Comparison of ENCODE assay signal across 16 cellular contexts in genomic region chr2:173205375-173205774, GRCh38.
DNase-seq lines count a peak whose midpoint lies in the region; ATAC-seq and TF ChIP-seq lines count a peak whose summit lies in the region.
"Had no signal": no experiment of that assay in that cellular context is flagged by ENCODE, and none has a peak within 500 bp of the region (broad histone marks: within the 10 kb centered on the region; RNA-seq: fewer than 3 reads in every experiment).

No MANE protein-coding gene starts in this region.

- H3K27ac ChIP-seq in body of pancreas (no peak overlapping the region), heart left ventricle (peak overlapping the region; percentile 61 to 89 (median 78)), ovary (peak overlapping the region in 1 of 2 donors; percentile 31), uterus (peak overlapping the region; percentile 69 to 84)

- H3K4me1 ChIP-seq in body of pancreas (peaks cover 1% of the 10 kb centered on the region), heart left ventricle (peaks cover 0 to 79% (median 29%) of the 10 kb centered on the region in 12 donors), ovary (ENCODE audit: insufficient read depth) (peaks cover 3% of the 10 kb centered on the region), uterus (peaks cover 0 to 6% of the 10 kb centered on the region in 2 donors)

- peak in 3 of 4 donors; percentile 38 to 61 (median 43) for DNase-seq in body of pancreas
- DNase-seq in heart left ventricle, result peak; percentile 65 to 88 (median 81)
- DNase-seq in ovary, result peak; percentile 76 to 91 (median 83)
- peak; percentile 90 to 92 for DNase-seq in uterus
- DNase-seq in KBM-7, result no peak
- no peak for DNase-seq in NCI-H345 treated with DMSO at 0.1 percent for 48 hours (lab: John Stamatoyannopoulos, UW; ENCODE audit: unreplicated experiment)
- DNase-seq in hepatic stellate cell (ENCODE audit: low spot score), result no peak
- DNase-seq: activated CD4-positive, alpha-beta memory T cell treated with anti-CD3 and anti-CD28 coated beads for 36 hours; Calu3; endodermal cell; naive thymus-derived CD8-positive, alpha-beta T cell; NCI-H2081; PC-3; T-helper 2 cell had no signal

- no peak for TF ChIP-seq POLR2A in body of pancreas (IDR thresholded peaks at IDR 0.05)
- no peak for TF ChIP-seq POLR2A in heart left ventricle (IDR thresholded peaks at IDR 0.05)
- TF ChIP-seq POLR2A in ovary (IDR thresholded peaks at IDR 0.05), result no peak
- no peak for TF ChIP-seq POLR2A in uterus (IDR thresholded peaks at IDR 0.05)

- in situ Hi-C loops in KBM-7 (cut with MboI; ENCODE audit: low pct_unique_long_range_greater_than_20kb, low sequenced_read_pairs), result no loop called here

- no peaks in the 10 kb centered on the region for H3K9me3 ChIP-seq in body of pancreas
- H3K9me3 ChIP-seq in heart left ventricle, result no peaks in the 10 kb centered on the region
- no peaks in the 10 kb centered on the region for H3K9me3 ChIP-seq in ovary
- no peaks in the 10 kb centered on the region for H3K9me3 ChIP-seq in uterus

- no peak for TF ChIP-seq CTCF in body of pancreas (IDR thresholded peaks at IDR 0.05)
- TF ChIP-seq CTCF in heart left ventricle (IDR thresholded peaks at IDR 0.05), result no peak
- no peak for TF ChIP-seq CTCF in ovary (IDR thresholded peaks at IDR 0.05)
- no peak for TF ChIP-seq CTCF in uterus (IDR thresholded peaks at IDR 0.05)

- ATAC-seq in body of pancreas, result peak; percentile 68
- peak; percentile 92 to 97 (median 96) for ATAC-seq in heart left ventricle
- ATAC-seq: GM12878; HCT116; naive thymus-derived CD8-positive, alpha-beta T cell; PC-3 had no signal

- WGBS in body of pancreas, 2 donors, result 76 to 84% methylated on average over 2 of the region's 2 CpGs
- 13 to 20% (median 15%) methylated on average over 2 of the region's 2 CpGs for WGBS in heart left ventricle, 4 donors
- 7 to 12% (median 8%) methylated on average over 2 of the region's 2 CpGs for WGBS in ovary, 3 donors

- H3K4me3 ChIP-seq in body of pancreas (no peak overlapping the region), heart left ventricle (no peak overlapping the region), ovary (no peak overlapping the region), uterus (no peak overlapping the region)
- H3K4me3 ChIP-seq: GM12878 had no signal

- H3K36me3 ChIP-seq in body of pancreas (replicated peaks in 1 of 2; ENCODE audit: insufficient read depth in 1 of 2, low read depth in 2 of 2), result peaks cover 0 to 1% of the 10 kb centered on the region in 2 donors
- peaks cover 0 to 26% (median 7%) of the 10 kb centered on the region in 9 donors for H3K36me3 ChIP-seq in heart left ventricle
- no peaks in the 10 kb centered on the region for H3K36me3 ChIP-seq in ovary
- H3K36me3 ChIP-seq in uterus, result no peaks in the 10 kb centered on the region

- no peaks in the 10 kb centered on the region for H3K27me3 ChIP-seq in body of pancreas
- H3K27me3 ChIP-seq in heart left ventricle, result no peaks in the 10 kb centered on the region
- no peaks in the 10 kb centered on the region for H3K27me3 ChIP-seq in ovary
- no peaks in the 10 kb centered on the region for H3K27me3 ChIP-seq in uterus

- intact Hi-C loops in body of pancreas (cut with DNase I) (loop anchor here (5.0 kb wide), 1 partner anchor 173 kb away; no protein-coding TSS in a partner anchor), heart left ventricle (cut with DNase I) (loop anchor here in 7 of 10 donors (5.0 to 10.0 kb wide), 6 partner anchors 108 to 238 kb away; partner anchors contain the start of gene MAP3K20 (in 3 of the 7)), ovary (cut with DNase I) (loop anchor here in 2 of 4 donors (5.0 kb wide), 1 partner anchor 128 kb away; the partner anchor contains the start of gene MAP3K20 (in 2 of the 2)), uterus (cut with DNase I; ENCODE audit: low total_unique reads) (no loop called here)

- peak; percentile 46 for TF ChIP-seq EP300 in ovary (IDR thresholded peaks at IDR 0.05)

Comparison
In these comparisons a context has a peak if more than half of its experiments do, and no peak if none do; other contexts are left out.
1. DNase-seq: peak in body of pancreas (3 of 4), heart left ventricle (5 of 5), ovary (5 of 5) and uterus (2 of 2); none in KBM-7 (single experiment), NCI-H345 treated with DMSO at 0.1 percent for 48 hours (single experiment) and hepatic stellate cell (single experiment).
2. H3K27ac ChIP-seq: peak in heart left ventricle (12 of 12) and uterus (2 of 2); none in body of pancreas (0 of 4).